ENCODE assay signal across 8 cellular contexts in the genomic region with DNA sequence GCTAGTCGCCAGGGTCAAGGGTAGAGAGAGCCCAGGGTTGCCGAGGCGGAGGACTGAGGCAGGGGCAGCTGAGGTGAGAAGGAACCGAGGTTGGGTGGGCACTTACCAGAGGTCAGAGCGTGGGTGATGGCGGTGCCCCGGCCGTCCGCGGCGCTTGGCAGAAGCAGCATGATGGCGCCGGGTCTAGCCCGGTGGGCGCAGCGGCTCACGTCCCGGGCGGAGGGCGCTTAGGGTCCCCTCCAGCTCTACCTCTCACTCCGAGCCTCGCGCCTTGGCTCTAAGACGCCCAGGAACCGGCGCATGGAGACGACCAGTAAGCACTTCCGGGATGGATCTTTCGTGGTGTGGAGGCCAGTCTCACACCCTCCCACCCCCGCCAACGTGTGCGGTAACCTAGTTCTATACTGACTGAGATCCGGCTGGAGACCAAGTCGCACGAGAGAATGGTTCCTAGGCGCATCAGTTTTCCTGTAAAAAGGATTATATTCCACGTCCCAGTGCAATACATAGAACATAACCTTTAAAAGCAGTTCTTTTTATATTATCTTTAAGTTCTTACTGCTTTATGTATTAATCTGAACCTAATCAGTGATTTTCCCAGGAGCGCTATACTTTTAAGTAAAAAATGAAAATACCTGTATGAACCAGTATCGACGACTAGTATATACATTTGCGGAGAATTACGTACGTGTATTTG. TPM values are rescaled to one million over a fixed set of nuclear protein-coding genes. Genes with fewer than 3 reads are reported as not detected.
A peak's percentile ranks its signal among the peaks of the same experiment; 100 is the strongest.
DNase-seq lines count a peak whose midpoint lies in the region; ATAC-seq and TF ChIP-seq lines count a peak whose summit lies in the region.

A gene with protein sequence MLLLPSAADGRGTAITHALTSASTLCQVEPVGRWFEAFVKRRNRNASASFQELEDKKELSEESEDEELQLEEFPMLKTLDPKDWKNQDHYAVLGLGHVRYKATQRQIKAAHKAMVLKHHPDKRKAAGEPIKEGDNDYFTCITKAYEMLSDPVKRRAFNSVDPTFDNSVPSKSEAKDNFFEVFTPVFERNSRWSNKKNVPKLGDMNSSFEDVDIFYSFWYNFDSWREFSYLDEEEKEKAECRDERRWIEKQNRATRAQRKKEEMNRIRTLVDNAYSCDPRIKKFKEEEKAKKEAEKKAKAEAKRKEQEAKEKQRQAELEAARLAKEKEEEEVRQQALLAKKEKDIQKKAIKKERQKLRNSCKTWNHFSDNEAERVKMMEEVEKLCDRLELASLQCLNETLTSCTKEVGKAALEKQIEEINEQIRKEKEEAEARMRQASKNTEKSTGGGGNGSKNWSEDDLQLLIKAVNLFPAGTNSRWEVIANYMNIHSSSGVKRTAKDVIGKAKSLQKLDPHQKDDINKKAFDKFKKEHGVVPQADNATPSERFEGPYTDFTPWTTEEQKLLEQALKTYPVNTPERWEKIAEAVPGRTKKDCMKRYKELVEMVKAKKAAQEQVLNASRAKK (minus strand): TSS at position 315 of the 697 bp plus-strand sequence. CDS start 145 bp downstream, at position 170.

- peak within 1 kb of the TSS; percentile 64 for H3K27ac ChIP-seq in DOHH2 (ENCODE audit: low read depth, low read length)
- peak within 1 kb of the TSS; percentile 65 for H3K27ac ChIP-seq in Karpas-422 (ENCODE audit: low read length)
- H3K27ac ChIP-seq in fibroblast of lung (ENCODE audit: insufficient read depth, low read length): peak within 1 kb of the TSS; percentile 91
- H3K27ac ChIP-seq in naive thymus-derived CD4-positive, alpha-beta T cell (ENCODE audit: low read depth, low read length): peak within 1 kb of the TSS; percentile 86

- H3K36me3 Mint-ChIP-seq in activated T-helper 1 cell treated with anti-CD3 and anti-CD28 coated beads, Interleukin-12 subunit alpha, Interleukin-12 subunit beta, Interleukin-2, Interleukin-4 antibody, amounts not matched to agents 30 ng/mL and 10 ng/mL and 1 ng/mL, durations not matched to agents 14 hours and 24 hours and 36 hours (ENCODE audit: low read depth): peaks cover 38% of the 10 kb centered on the region
- H3K36me3 Mint-ChIP-seq in naive thymus-derived CD4-positive, alpha-beta T cell: peaks cover 13 to 23% (median 16%) of the 10 kb centered on the region in 5 donors
- H3K36me3 Mint-ChIP-seq in stimulated activated memory B cell treated with anti-CD40 and anti-IgM and Interleukin-4, amounts not matched to agents 10 μg/mL and 1 μg/mL and 100 μg/mL, for 72 hours: peaks cover 31% of the 10 kb centered on the region

- H3K27me3 ChIP-seq in DOHH2 (ENCODE audit: control insufficient read depth, low read length): no peaks in the 10 kb centered on the region
- H3K27me3 ChIP-seq in Karpas-422 (ENCODE audit: low read length): no peaks in the 10 kb centered on the region
- H3K27me3 ChIP-seq in fibroblast of lung (ENCODE audit: control insufficient read depth, insufficient read depth, low read length): no peaks in the 10 kb centered on the region
- H3K27me3 ChIP-seq in naive thymus-derived CD4-positive, alpha-beta T cell (ENCODE audit: control insufficient read depth in 2 of 2, insufficient read depth in 2 of 2, low read length in 2 of 2): no peaks in the 10 kb centered on the region

- 0 out of 2 replicates have a peak, but pooled peaks cover 9% of the 10 kb centered on the region for H4K20me1 ChIP-seq in DOHH2 (ENCODE audit: control insufficient read depth, insufficient read depth, low read depth, low read length)
- peaks cover 5% of the 10 kb centered on the region; the same call in 1 of the 2 replicates for H4K20me1 ChIP-seq in Karpas-422 (ENCODE audit: insufficient read depth, low read depth, low read length)
- H4K20me1 ChIP-seq in fibroblast of lung (ENCODE audit: control insufficient read depth, extremely low read depth, insufficient read depth, low read length): no peaks in the 10 kb centered on the region

- H3K9ac ChIP-seq in Karpas-422 (ENCODE audit: low read length) (peak within 1 kb of the TSS; percentile 92), fibroblast of lung (ENCODE audit: insufficient read depth, low read length) (peak within 1 kb of the TSS; percentile 84)

- H3K4me3 ChIP-seq in DOHH2 (ENCODE audit: low read length) (peak within 1 kb of the TSS; percentile 88), Karpas-422 (ENCODE audit: low read length) (peak within 1 kb of the TSS; percentile 78), fibroblast of lung (replicated peaks in 1 of 4; ENCODE audit: control extremely low read depth in 1 of 4, insufficient read depth in 1 of 4, low read depth in 3 of 4, low read length in 4 of 4) (peak within 1 kb of the TSS; percentile 63 to 97 (median 88))
- H3K4me3 ChIP-seq in naive thymus-derived CD4-positive, alpha-beta T cell (ENCODE audit: low read length): peak within 1 kb of the TSS; percentile 97

- H3K4me1 ChIP-seq in DOHH2 (ENCODE audit: control insufficient read depth, low read length): peaks cover 52% of the 10 kb centered on the region
- peaks cover 38% of the 10 kb centered on the region for H3K4me1 ChIP-seq in Karpas-422 (ENCODE audit: low read length)
- H3K4me1 ChIP-seq in fibroblast of lung (ENCODE audit: control insufficient read depth, extremely low read depth, insufficient read depth, low read length): peaks cover 6% of the 10 kb centered on the region
- H3K4me1 ChIP-seq in naive thymus-derived CD4-positive, alpha-beta T cell (ENCODE audit: control insufficient read depth in 2 of 2, insufficient read depth in 2 of 2, low read length in 2 of 2): peaks cover 22 to 26% of the 10 kb centered on the region in 2 donors

- H3K4me1 Mint-ChIP-seq in activated T-helper 1 cell treated with anti-CD3 and anti-CD28 coated beads, Interleukin-12 subunit alpha, Interleukin-12 subunit beta, Interleukin-2, Interleukin-4 antibody, amounts not matched to agents 30 ng/mL and 10 ng/mL and 1 ng/mL, durations not matched to agents 14 hours and 24 hours and 36 hours (ENCODE audit: low read depth): peaks cover 58% of the 10 kb centered on the region
- peaks cover 31 to 84% (median 72%) of the 10 kb centered on the region in 7 donors for H3K4me1 Mint-ChIP-seq in naive thymus-derived CD4-positive, alpha-beta T cell
- H3K4me1 Mint-ChIP-seq in stimulated activated memory B cell treated with anti-CD40 and anti-IgM and Interleukin-4, amounts not matched to agents 10 μg/mL and 1 μg/mL and 100 μg/mL, for 72 hours: peaks cover 31% of the 10 kb centered on the region

- peak within 1 kb of the TSS; percentile 100 for H3K4me3 Mint-ChIP-seq in activated T-helper 1 cell treated with anti-CD3 and anti-CD28 coated beads, Interleukin-12 subunit alpha, Interleukin-12 subunit beta, Interleukin-2, Interleukin-4 antibody, amounts not matched to agents 30 ng/mL and 10 ng/mL and 1 ng/mL, durations not matched to agents 14 hours and 24 hours and 36 hours
- H3K4me3 Mint-ChIP-seq in naive thymus-derived CD4-positive, alpha-beta T cell: peak within 1 kb of the TSS; percentile 93 to 100 (median 98)
- H3K4me3 Mint-ChIP-seq in stimulated activated memory B cell treated with anti-CD40 and anti-IgM and Interleukin-4, amounts not matched to agents 10 μg/mL and 1 μg/mL and 100 μg/mL, for 72 hours: peak within 1 kb of the TSS; percentile 98

- H3K9me3 ChIP-seq in DOHH2 (ENCODE audit: control insufficient read depth, insufficient read depth, low read length) (no peaks in the 10 kb centered on the region), Karpas-422 (ENCODE audit: low read length) (no peaks in the 10 kb centered on the region), fibroblast of lung (ENCODE audit: control insufficient read depth, insufficient read depth, low read depth, low read length) (no peaks in the 10 kb centered on the region)
- no peaks in the 10 kb centered on the region for H3K9me3 ChIP-seq in naive thymus-derived CD4-positive, alpha-beta T cell (ENCODE audit: control insufficient read depth in 2 of 3, low read length in 3 of 3)

- DNase-seq in Karpas-422 (peak; percentile 96), RPMI7951 (ENCODE audit: low read depth) (peak; percentile 94), fibroblast of lung (ENCODE audit: low read depth in 2 of 2) (peak; percentile 94 to 96)
- peak; percentile 80 for DNase-seq in activated T-helper 1 cell treated with anti-CD3 and anti-CD28 coated beads, Interleukin-12 subunit alpha, Interleukin-12 subunit beta, Interleukin-2, Interleukin-4 antibody, amounts not matched to agents 30 ng/mL and 10 ng/mL and 1 ng/mL, durations not matched to agents 14 hours and 24 hours and 36 hours (ENCODE audit: low spot score)
- DNase-seq in naive thymus-derived CD4-positive, alpha-beta T cell: peak; percentile 61 to 88 (median 83)

- CTCF ChIA-PET in naive thymus-derived CD4-positive, alpha-beta T cell (lab: Charles Lee): no interaction called here

- H2AFZ ChIP-seq in Karpas-422 (ENCODE audit: low read length): peak within 1 kb of the TSS; percentile 87
- peak within 1 kb of the TSS; percentile 69 for H2AFZ ChIP-seq in fibroblast of lung (ENCODE audit: low read length)

- H3K9me2 ChIP-seq in DOHH2 (replicated peaks; ENCODE audit: control insufficient read depth, low read length) (no peaks in the 10 kb centered on the region), Karpas-422 (replicated peaks; ENCODE audit: insufficient read depth, low read length) (no peaks in the 10 kb centered on the region)

- H3K27ac Mint-ChIP-seq in activated T-helper 1 cell treated with anti-CD3 and anti-CD28 coated beads, Interleukin-12 subunit alpha, Interleukin-12 subunit beta, Interleukin-2, Interleukin-4 antibody, amounts not matched to agents 30 ng/mL and 10 ng/mL and 1 ng/mL, durations not matched to agents 14 hours and 24 hours and 36 hours: peak within 1 kb of the TSS; percentile 99
- peak within 1 kb of the TSS; percentile 93 to 99 (median 97) for H3K27ac Mint-ChIP-seq in naive thymus-derived CD4-positive, alpha-beta T cell
- H3K27ac Mint-ChIP-seq in stimulated activated memory B cell treated with anti-CD40 and anti-IgM and Interleukin-4, amounts not matched to agents 10 μg/mL and 1 μg/mL and 100 μg/mL, for 72 hours: peak within 1 kb of the TSS; percentile 98

- H3K4me2 ChIP-seq in DOHH2 (ENCODE audit: low read length): peak within 1 kb of the TSS; percentile 79
- peak within 1 kb of the TSS; percentile 78 for H3K4me2 ChIP-seq in Karpas-422 (ENCODE audit: low read depth, low read length, poor library complexity, severe bottlenecking)
- peak within 1 kb of the TSS; percentile 78 for H3K4me2 ChIP-seq in fibroblast of lung (ENCODE audit: extremely low read depth, insufficient read depth, low read length)

- peaks cover 54% of the 10 kb centered on the region for H3K36me3 ChIP-seq in DOHH2 (ENCODE audit: control insufficient read depth, low read length)
- peaks cover 22% of the 10 kb centered on the region for H3K36me3 ChIP-seq in Karpas-422 (ENCODE audit: insufficient read depth, low read length)
- H3K36me3 ChIP-seq in fibroblast of lung (ENCODE audit: control insufficient read depth, insufficient read depth, low read length): peaks cover 9% of the 10 kb centered on the region
- H3K36me3 ChIP-seq in naive thymus-derived CD4-positive, alpha-beta T cell (ENCODE audit: control insufficient read depth in 2 of 3, insufficient read depth in 3 of 3, low read length in 3 of 3): peaks cover 7 to 33% (median 8%) of the 10 kb centered on the region in 3 experiments

- peaks cover 87% of the 10 kb centered on the region for H3K79me2 ChIP-seq in DOHH2 (ENCODE audit: control insufficient read depth, low read length)
- H3K79me2 ChIP-seq in Karpas-422 (ENCODE audit: low read length): peaks cover 88% of the 10 kb centered on the region
- H3K79me2 ChIP-seq in fibroblast of lung (ENCODE audit: control insufficient read depth, insufficient read depth, low read length): peaks cover 64% of the 10 kb centered on the region

- POLR2A ChIA-PET in naive thymus-derived CD4-positive, alpha-beta T cell (lab: Charles Lee): interaction anchor here (0.9 to 2.9 kb wide), 4 partner anchors 10 to 269 kb away, joined by 3 to 14 read pairs (median 4); no protein-coding TSS in a partner anchor

- no peak for TF ChIP-seq CTCF in DOHH2 (IDR thresholded peaks at IDR 0.05; ENCODE audit: low read depth, low read length, poor library complexity, severe bottlenecking)
- TF ChIP-seq CTCF in fibroblast of lung (conservative IDR thresholded peaks at IDR 0.05 in 1 of 2, IDR thresholded peaks at IDR 0.05 in 1 of 2; ENCODE audit: low read depth in 1 of 2, low read length in 2 of 2): no peak

- no peaks in the 10 kb centered on the region for H3K27me3 Mint-ChIP-seq in activated T-helper 1 cell treated with anti-CD3 and anti-CD28 coated beads, Interleukin-12 subunit alpha, Interleukin-12 subunit beta, Interleukin-2, Interleukin-4 antibody, amounts not matched to agents 30 ng/mL and 10 ng/mL and 1 ng/mL, durations not matched to agents 14 hours and 24 hours and 36 hours (ENCODE audit: insufficient read depth)
- H3K27me3 Mint-ChIP-seq in naive thymus-derived CD4-positive, alpha-beta T cell: no peaks in the 10 kb centered on the region
- no peaks in the 10 kb centered on the region for H3K27me3 Mint-ChIP-seq in stimulated activated memory B cell treated with anti-CD40 and anti-IgM and Interleukin-4, amounts not matched to agents 10 μg/mL and 1 μg/mL and 100 μg/mL, for 72 hours

- intact Hi-C loops in activated T-helper 1 cell treated with anti-CD3 and anti-CD28 coated beads, Interleukin-12 subunit alpha, Interleukin-12 subunit beta, Interleukin-2, Interleukin-4 antibody, amounts not matched to agents 30 ng/mL and 10 ng/mL and 1 ng/mL, durations not matched to agents 14 hours and 24 hours and 36 hours (cut with micrococcal nuclease): loop anchor here (1.0 to 5.0 kb wide), 7 partner anchors 47 to 863 kb away; a partner anchor contains a TSS
- intact Hi-C loops in naive thymus-derived CD4-positive, alpha-beta T cell (cut with micrococcal nuclease): loop anchor here (1.0 to 10.0 kb wide), 11 partner anchors 18 to 1670 kb away; a partner anchor contains a TSS

- H3F3A ChIP-seq in DOHH2 (ENCODE audit: control insufficient read depth, insufficient read depth): 0 out of 2 replicates have a peak, but pooled peaks cover 4% of the 10 kb centered on the region

- H3K9me3 Mint-ChIP-seq in activated T-helper 1 cell treated with anti-CD3 and anti-CD28 coated beads, Interleukin-12 subunit alpha, Interleukin-12 subunit beta, Interleukin-2, Interleukin-4 antibody, amounts not matched to agents 30 ng/mL and 10 ng/mL and 1 ng/mL, durations not matched to agents 14 hours and 24 hours and 36 hours: no peaks in the 10 kb centered on the region
- H3K9me3 Mint-ChIP-seq in naive thymus-derived CD4-positive, alpha-beta T cell: no peaks in the 10 kb centered on the region
- H3K9me3 Mint-ChIP-seq in stimulated activated memory B cell treated with anti-CD40 and anti-IgM and Interleukin-4, amounts not matched to agents 10 μg/mL and 1 μg/mL and 100 μg/mL, for 72 hours: no peaks in the 10 kb centered on the region

- peak; percentile 78 for ATAC-seq in GM21825 (IDR thresholded peaks at IDR 0.05; ENCODE audit: unreplicated experiment)
- peak; percentile 94 for ATAC-seq in naive thymus-derived CD4-positive, alpha-beta T cell
- ATAC-seq in stimulated activated memory B cell treated with anti-CD40 and anti-IgM and Interleukin-4, amounts not matched to agents 10 μg/mL and 1 μg/mL and 100 μg/mL, for 72 hours: peak; percentile 90

RNA-seq across cellular contexts. Expression of the gene that starts here (rescaled TPM):
- 24.7 and 29.7 TPM in 2 replicates for total RNA-seq in Karpas-422 (2014; rRNA removed; shearing (Covaris generic); ENCODE audit: low replicate concordance)
- total RNA-seq in RPMI7951 (2014; rRNA removed; shearing (Covaris generic)): 16.8 and 22.1 TPM in 2 replicates
- 63.8 and 68.6 TPM in 2 replicates for total RNA-seq in activated T-helper 1 cell treated with anti-CD3 and anti-CD28 coated beads, Interleukin-12 subunit alpha, Interleukin-12 subunit beta, Interleukin-2, Interleukin-4 antibody, amounts not matched to agents 30 ng/mL and 10 ng/mL and 1 ng/mL, durations not matched to agents 14 hours and 24 hours and 36 hours
- 13.6 and 15.0 TPM in 2 replicates for total RNA-seq in fibroblast of lung
- 22.0 and 24.4 TPM in 2 replicates for polyA plus RNA-seq in fibroblast of lung
- polyA plus RNA-seq in fibroblast of lung (2012): 22.0 and 22.9 TPM in 2 replicates
- polyA minus RNA-seq in fibroblast of lung (ENCODE audit: low replicate concordance): 0.44 and 1.1 TPM in 2 replicates
- total RNA-seq in naive thymus-derived CD4-positive, alpha-beta T cell: 10 to 100 TPM; 30.1 to 52.7 (median 38.0) TPM
- 10 to 100 TPM; 18.2 to 22.5 TPM for polyA plus RNA-seq in naive thymus-derived CD4-positive, alpha-beta T cell

Comparison
In these comparisons a context has a peak if more than half of its experiments do, and no peak if none do; other contexts are left out.
1. Peak in every context shown above with its lines: DNase-seq, ATAC-seq, H3K4me3 ChIP-seq and H3K27ac ChIP-seq.